ENCODE assay signal across 12 cellular contexts in the genomic region with DNA sequence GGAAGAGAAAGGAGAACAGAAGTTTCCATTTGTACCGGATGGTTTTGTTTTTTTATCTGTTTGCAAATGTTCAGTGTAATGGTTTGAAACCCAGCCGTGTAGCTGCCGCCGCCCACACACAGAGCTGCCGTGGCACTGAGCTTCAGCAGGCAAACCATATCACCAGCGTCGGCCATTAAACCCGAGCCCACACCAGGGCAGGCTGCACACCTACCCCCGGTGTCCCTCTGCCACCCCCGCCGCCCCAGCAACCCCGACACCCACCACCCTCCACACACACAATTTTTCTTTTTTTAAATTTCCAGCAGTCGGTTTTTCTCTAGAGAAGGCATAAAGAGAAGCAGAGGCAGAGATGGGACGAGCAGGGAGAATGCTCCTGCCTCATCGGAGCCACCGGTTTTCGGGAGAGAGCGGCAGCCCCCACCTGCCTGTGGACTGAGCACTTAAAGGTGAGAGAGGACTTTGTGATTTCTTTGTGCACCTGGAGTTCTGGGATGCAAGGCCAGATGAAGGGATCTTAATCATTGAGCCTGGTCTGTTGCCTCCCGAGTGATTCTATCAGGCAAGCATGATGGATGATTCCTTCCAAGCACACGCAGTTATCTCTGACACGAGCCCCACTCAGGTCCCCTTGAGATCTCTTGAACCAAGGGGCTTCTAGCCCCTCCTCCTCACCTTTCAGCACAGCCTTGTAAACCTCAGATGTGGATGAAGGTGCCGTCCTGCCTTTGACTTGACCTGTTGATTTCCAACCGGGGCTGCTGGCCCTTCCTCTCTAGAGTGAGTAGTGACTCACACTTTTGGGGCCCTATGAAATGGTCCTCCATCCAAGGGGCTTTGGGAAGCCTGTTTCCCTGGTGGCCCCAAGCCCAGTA. TPM values are rescaled to one million over a fixed set of nuclear protein-coding genes. Genes with fewer than 3 reads are reported as not detected.
DNase-seq lines count a peak whose midpoint lies in the region; ATAC-seq and TF ChIP-seq lines count a peak whose summit lies in the region.
"Had no signal": no experiment of that assay in that cellular context is flagged by ENCODE, and none has a peak within 500 bp of the region (broad histone marks: within the 10 kb centered on the region; RNA-seq: fewer than 3 reads in every experiment).

No MANE protein-coding gene starts in this region.

- WGBS in mammary epithelial cell (ENCODE audit: low coverage, missing lambda C conversion rate), result 76% methylated on average over 12 of the region's 23 CpGs

- dilution Hi-C loops in mammary epithelial cell (cut with HindIII; ENCODE audit: low sequenced_read_pairs), result no loop called here

- H4K20me1 ChIP-seq in mammary epithelial cell (ENCODE audit: insufficient read depth, low read length), result no peaks in the 10 kb centered on the region

- H3K79me2 ChIP-seq in mammary epithelial cell (ENCODE audit: insufficient read depth, low read length), result no peaks in the 10 kb centered on the region

- no peaks in the 10 kb centered on the region for H3K27me3 ChIP-seq in CD4-positive, CD25-positive, alpha-beta regulatory T cell (ENCODE audit: control insufficient read depth, insufficient read depth, low read length)
- H3K27me3 ChIP-seq in mammary epithelial cell (ENCODE audit: insufficient read depth, low read length), result peaks cover 11% of the 10 kb centered on the region

- H3K36me3 Mint-ChIP-seq in CD4-positive, CD25-positive, alpha-beta regulatory T cell, result peaks cover 18% of the 10 kb centered on the region

- peak in 2 of 3 donors; percentile 70 to 83 for DNase-seq in CD4-positive, CD25-positive, alpha-beta regulatory T cell
- DNase-seq in activated CD8-positive, alpha-beta memory T cell treated with anti-CD3 and anti-CD28 coated beads, Interleukin-2, amount 50 U/mL, for 48 hours, result peak; percentile 82
- DNase-seq in head of caudate nucleus (peak in 33 of 42 donors; percentile 28 to 80 (median 53)), T-helper 9 cell (no peak), mammary epithelial cell (no peak)
- DNase-seq in stimulated activated CD4-positive, alpha-beta T cell treated with anti-CD3 and anti-CD28 coated beads, Interleukin-4, amount 100 ng/mL, for 48 hours (ENCODE audit: low read depth in 2 of 2), result peak; percentile 69 to 76
- DNase-seq: ACHN, kidney glomerular epithelial cell had no signal

- H3K9me3 ChIP-seq in CD4-positive, CD25-positive, alpha-beta regulatory T cell (ENCODE audit: control insufficient read depth in 2 of 2, low read length in 2 of 2), result no peaks in the 10 kb centered on the region
- H3K9me3 ChIP-seq in mammary epithelial cell (replicated peaks; ENCODE audit: insufficient read depth, low read length), result no peaks in the 10 kb centered on the region
- H3K9me3 ChIP-seq: SJSA1 had no signal

- ATAC-seq in CD4-positive, CD25-positive, alpha-beta regulatory T cell (ENCODE audit: low read depth in 2 of 2), result peak; percentile 59 to 60
- no peak for ATAC-seq in HG02970 (IDR thresholded peaks at IDR 0.05; ENCODE audit: low FRiP score, unreplicated experiment)
- ATAC-seq in HG02678 (IDR thresholded peaks at IDR 0.05; ENCODE audit: unreplicated experiment), result no peak

- no peak overlapping the region for H3K4me2 ChIP-seq in mammary epithelial cell (ENCODE audit: insufficient read depth, low read depth, low read length)

- peaks cover 0 to 14% (median 0%) of the 10 kb centered on the region in 7 donors for H3K9me3 Mint-ChIP-seq in CD4-positive, CD25-positive, alpha-beta regulatory T cell
- H3K9me3 Mint-ChIP-seq: dendritic cell treated with granulocyte-macrophage colony-stimulating factor and Interleukin-4, amounts not matched to agents 40 ng/mL and 50 ng/mL, for 4 days had no signal

- H3K4me3 Mint-ChIP-seq in CD4-positive, CD25-positive, alpha-beta regulatory T cell, result peak overlapping the region; percentile 94 to 97 (median 96)
- H3K4me3 Mint-ChIP-seq: dendritic cell treated with granulocyte-macrophage colony-stimulating factor and Interleukin-4, amounts not matched to agents 40 ng/mL and 50 ng/mL, for 4 days had no signal

- H3K4me1 ChIP-seq in CD4-positive, CD25-positive, alpha-beta regulatory T cell (ENCODE audit: control insufficient read depth, insufficient read depth, low read length, poor library complexity, severe bottlenecking), result peaks cover 62% of the 10 kb centered on the region
- no peaks in the 10 kb centered on the region for H3K4me1 ChIP-seq in mammary epithelial cell (ENCODE audit: insufficient read depth, low read length)
- H3K4me1 ChIP-seq: SJSA1 had no signal

- H3K27ac ChIP-seq in CD4-positive, CD25-positive, alpha-beta regulatory T cell (ENCODE audit: insufficient read depth, low read length, poor library complexity, severe bottlenecking), result peak overlapping the region; percentile 99
- H3K27ac ChIP-seq in mammary epithelial cell (ENCODE audit: insufficient read depth, low read depth, low read length), result no peak overlapping the region
- H3K27ac ChIP-seq: SJSA1 had no signal

- in situ Hi-C loops in mammary epithelial cell (cut with MboI; ENCODE audit: low sequenced_read_pairs in 2 of 2), result no loop called here

- TF ChIP-seq CTCF in mammary epithelial cell (conservative IDR thresholded peaks at IDR 0.05 in 1 of 2, IDR thresholded peaks at IDR 0.05 in 1 of 2; ENCODE audit: extremely low read depth in 1 of 2, insufficient read depth in 1 of 2, low read depth in 1 of 2, low read length in 2 of 2), result no peak

- CTCF ChIA-PET in mammary epithelial cell (lab: Charles Lee; ENCODE audit: low non-redundant PET), result no interaction called here

- peaks cover 21 to 77% (median 53%) of the 10 kb centered on the region in 4 donors for H3K4me1 Mint-ChIP-seq in CD4-positive, CD25-positive, alpha-beta regulatory T cell

- H3K4me3 ChIP-seq in CD4-positive, CD25-positive, alpha-beta regulatory T cell (ENCODE audit: low read depth, low read length), result peak overlapping the region; percentile 99
- no peak overlapping the region for H3K4me3 ChIP-seq in mammary epithelial cell (replicated peaks in 1 of 3; ENCODE audit: insufficient read depth in 1 of 3, low read depth in 2 of 3, low read length in 3 of 3)
- H3K4me3 ChIP-seq: SJSA1 had no signal

- intact Hi-C loops in head of caudate nucleus (cut with DNase I), result no loop called here
- intact Hi-C loops in mammary epithelial cell (cut with micrococcal nuclease), result no loop called here

- peak overlapping the region; percentile 96 to 100 (median 100) for H3K27ac Mint-ChIP-seq in CD4-positive, CD25-positive, alpha-beta regulatory T cell
- H3K27ac Mint-ChIP-seq: dendritic cell treated with granulocyte-macrophage colony-stimulating factor and Interleukin-4, amounts not matched to agents 40 ng/mL and 50 ng/mL, for 4 days had no signal

- no peak overlapping the region for H2AFZ ChIP-seq in mammary epithelial cell (ENCODE audit: low read depth, low read length)

- no peak overlapping the region for H3K9ac ChIP-seq in mammary epithelial cell (ENCODE audit: insufficient read depth, low read length)

- H3K27me3 Mint-ChIP-seq in CD4-positive, CD25-positive, alpha-beta regulatory T cell, result peaks cover 6% of the 10 kb centered on the region

- H3K36me3 ChIP-seq in CD4-positive, CD25-positive, alpha-beta regulatory T cell (ENCODE audit: control insufficient read depth, insufficient read depth, low read length), result peaks cover 8% of the 10 kb centered on the region
- no peaks in the 10 kb centered on the region for H3K36me3 ChIP-seq in mammary epithelial cell (ENCODE audit: insufficient read depth, low read length)
- H3K36me3 ChIP-seq: SJSA1 had no signal

- no TSS peak for BruUV-seq in mammary epithelial cell (replicated peaks; lab: Mats Ljungman, UMichigan)

RNA-seq across cellular contexts. Expression of gene ZNF831, which starts 17.5 kb away (rescaled TPM):
- 90.3 TPM for total RNA-seq in CD4-positive, CD25-positive, alpha-beta regulatory T cell
- 10 to 100 TPM; 15.9 to 22.1 (median 17.6) TPM for polyA plus RNA-seq in CD4-positive, CD25-positive, alpha-beta regulatory T cell
- not detected for total RNA-seq in mammary epithelial cell
- polyA plus RNA-seq in mammary epithelial cell, result not detected
- polyA minus RNA-seq in mammary epithelial cell, result 0.05 TPM
- total RNA-seq: SJSA1 had no signal

Comparison
In these comparisons a context has a peak if more than half of its experiments do, and no peak if none do; other contexts are left out.
1. ATAC-seq: peak in CD4-positive, CD25-positive, alpha-beta regulatory T cell (2 of 2); none in HG02970 (single experiment) and HG02678 (single experiment).
2. DNase-seq: peak in CD4-positive, CD25-positive, alpha-beta regulatory T cell (2 of 3), activated CD8-positive, alpha-beta memory T cell treated with anti-CD3 and anti-CD28 coated beads, Interleukin-2, amount 50 U/mL, for 48 hours (single experiment), head of caudate nucleus (33 of 42) and stimulated activated CD4-positive, alpha-beta T cell treated with anti-CD3 and anti-CD28 coated beads, Interleukin-4, amount 100 ng/mL, for 48 hours (2 of 2); none in T-helper 9 cell (single experiment) and mammary epithelial cell (single experiment).
3. RNA of gene ZNF831, which starts 17.5 kb away (total RNA-seq): 90.3 TPM in CD4-positive, CD25-positive, alpha-beta regulatory T cell (single experiment); not detected in mammary epithelial cell; every median in the first group is over 10 times any median in the second.